In the genomic region with DNA sequence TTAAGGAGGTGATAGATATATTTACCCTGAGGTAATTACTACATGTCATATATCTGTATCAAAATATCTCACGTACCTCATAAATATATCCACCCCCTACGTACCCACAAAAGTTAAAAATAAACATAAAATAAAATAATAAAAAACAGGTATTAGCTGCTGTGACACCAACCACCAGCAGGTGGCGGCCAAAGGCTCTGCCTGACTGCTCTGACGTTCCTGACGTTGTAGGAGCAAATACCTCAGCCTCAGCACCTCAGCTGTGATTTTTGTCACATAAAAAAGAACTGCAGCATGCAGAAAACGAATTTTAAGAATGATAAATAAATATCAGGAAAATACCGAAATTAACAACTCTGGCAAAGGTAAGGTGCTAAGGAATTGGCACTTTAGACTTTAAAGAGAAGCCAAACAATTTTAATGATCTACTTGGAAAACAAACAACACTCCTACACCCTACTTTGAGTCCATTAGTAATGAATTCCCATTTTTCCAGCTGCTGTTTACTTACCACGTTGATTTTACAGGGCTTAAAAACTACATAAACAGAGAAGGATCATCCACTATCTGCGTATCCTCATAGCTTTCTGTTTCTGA, we compare ENCODE assay signal across 8 cellular contexts.
DNase-seq lines count a peak whose midpoint lies in the region; ATAC-seq, FAIRE-seq and TF ChIP-seq lines count a peak whose summit lies in the region.

No MANE protein-coding gene starts in this region.

- peaks cover 10% of the 10 kb centered on the region for H3K4me1 ChIP-seq in GM12878 (ENCODE audit: control insufficient read depth, insufficient read depth, low read length)

- H3K36me3 ChIP-seq in GM12878 (ENCODE audit: control insufficient read depth in 2 of 2, insufficient read depth in 2 of 2, low read length in 1 of 2): no peaks in the 10 kb centered on the region

- H3K27ac Mint-ChIP-seq in immature natural killer cell: no peak overlapping the region

- BruUV-seq in GM12878 (replicated peaks; lab: Mats Ljungman, UMichigan): no TSS peak

- TF ChIP-seq POLR2A in GM12878 (IDR thresholded peaks at IDR 0.05; ENCODE audit: low read depth, low read length) (no peak), lower leg skin (IDR thresholded peaks at IDR 0.05) (no peak)

- no peak overlapping the region for H3K9ac ChIP-seq in GM12878 (ENCODE audit: control insufficient read depth, insufficient read depth, low read length)

- H4K20me1 ChIP-seq in GM12878 (ENCODE audit: control insufficient read depth, insufficient read depth): no peaks in the 10 kb centered on the region

- peak; percentile 86 for TF ChIP-seq RAD21 in GM12878 (IDR thresholded peaks at IDR 0.05; ENCODE audit: insufficient read depth, low read depth, low read length)

- SMC1A ChIA-PET in GM12878 (lab: Charles Lee; ENCODE audit: uncharacterized antibody, unreplicated experiment): interaction anchor here (1.0 to 4.0 kb wide), 11 partner anchors 10 to 1120 kb away, joined by 3 to 29 read pairs (median 3); no protein-coding TSS in a partner anchor

- H2AFZ ChIP-seq in GM12878 (ENCODE audit: control insufficient read depth, low read depth, low read length): no peak overlapping the region

- H3K9me3 ChIP-seq in GM12878 (replicated peaks; ENCODE audit: control insufficient read depth, insufficient read depth, low read length): no peaks in the 10 kb centered on the region; the same call in 2 of the 3 replicates

- TF ChIP-seq CTCF in GM12878 (IDR thresholded peaks at IDR 0.05 in 2 of 3, conservative IDR thresholded peaks at IDR 0.05 in 1 of 3; ENCODE audit: control insufficient read depth in 2 of 3, extremely low read depth in 1 of 3, insufficient read depth in 1 of 3, low read depth in 3 of 3, low read length in 3 of 3): peak; percentile 84 to 90 (median 86)
- TF ChIP-seq CTCF in lower leg skin (IDR thresholded peaks at IDR 0.05): no peak

- DNase-seq in AG08395 (ENCODE audit: low spot score) (peak; percentile 72), GM18507 (ENCODE audit: extremely low spot score, insufficient read length, low read depth) (peak; percentile 25), SW480 (ENCODE audit: low spot score) (peak; percentile 61), GM12878 (ENCODE audit: low read depth, low spot score) (no peak), immature natural killer cell (peak; percentile 30 to 50 (median 30)), lower leg skin (ENCODE audit: low spot score in 2 of 2) (no peak)
- DNase-seq in Jurkat, Clone E6-1 (ENCODE audit: low read depth, low spot score): peak; percentile 14
- peak; percentile 17 to 25 for DNase-seq in stimulated activated CD4-positive, alpha-beta T cell treated with anti-CD3 and anti-CD28 coated beads, Interleukin-1b, Interleukin-23, amount 100 ng/mL, for 1 hour (ENCODE audit: low read depth in 2 of 2)

- WGBS in GM12878 (ENCODE audit: insufficient coverage, insufficient replicate concordance, low lambda C conversion rate, missing lambda C conversion rate): 12% methylated on average over 9 of the region's 9 CpGs
- 5 to 10% methylated on average over 9 of the region's 9 CpGs for WGBS in lower leg skin, 2 donors

- CTCF ChIA-PET in GM12878 (lab: Yijun Ruan, JAX): interaction anchor here (0.7 to 3.1 kb wide), 30 partner anchors 8 to 732 kb away, joined by 3 to 59 read pairs (median 4); partner anchors contain the start of gene AMPH

- H3K27me3 Mint-ChIP-seq in immature natural killer cell (ENCODE audit: low read depth in 3 of 3): peaks cover 0 to 3% (median 0%) of the 10 kb centered on the region in 3 donors

- RAD21 ChIA-PET in GM12878 (lab: Charles Lee; ENCODE audit: unreplicated experiment): interaction anchor here (0.9 to 1.6 kb wide), 5 partner anchors 53 to 1122 kb away, joined by 3 to 10 read pairs (median 4); no protein-coding TSS in a partner anchor

- no peak overlapping the region for H3K4me3 ChIP-seq in Jurkat, Clone E6-1 (ENCODE audit: low read length)
- H3K4me3 ChIP-seq in GM12878 (no peak overlapping the region), lower leg skin (ENCODE audit: low read depth, poor library complexity, severe bottlenecking) (no peak overlapping the region)

- peaks cover 0 to under 1% (median 0%) of the 10 kb centered on the region in 6 donors for H3K9me3 Mint-ChIP-seq in immature natural killer cell

- H3K27me3 ChIP-seq in GM12878 (replicated peaks in 1 of 2; ENCODE audit: control insufficient read depth in 2 of 2, insufficient read depth in 2 of 2, low read length in 1 of 2): no peaks in the 10 kb centered on the region

- peak; percentile 80 for ATAC-seq in GM12878

- in situ Hi-C loops in GM12878 (cut with MboI): loop anchor here (5.0 kb wide), 1 partner anchor 263 kb away; no protein-coding TSS in a partner anchor

- H3K36me3 Mint-ChIP-seq in immature natural killer cell: peaks cover 0 to 4% (median 0%) of the 10 kb centered on the region in 3 donors

- POLR2A ChIA-PET in GM12878 (lab: Charles Lee): no interaction called here

- FAIRE-seq in GM18507 (lab: Jason Lieb, UNC) (peak; percentile 54), GM12878 (lab: Jason Lieb, UNC) (peak; percentile 88)

- TF ChIP-seq EP300 in GM12878 (IDR thresholded peaks at IDR 0.05; ENCODE audit: borderline replicate concordance in 1 of 2, control insufficient read depth in 1 of 2, low read depth in 2 of 2, low read length in 2 of 2): no peak

- no peak overlapping the region for H3K4me2 ChIP-seq in GM12878 (ENCODE audit: control insufficient read depth, insufficient read depth)

- H3K79me2 ChIP-seq in GM12878 (ENCODE audit: control insufficient read depth, insufficient read depth, low read length): no peaks in the 10 kb centered on the region

- H3K27ac ChIP-seq in GM12878 (ENCODE audit: control insufficient read depth, insufficient read depth): no peak overlapping the region

- intact Hi-C loops in GM12878 (cut with micrococcal nuclease; ENCODE audit: unreplicated experiment) (loop anchor here (1.0 to 10.0 kb wide), 4 partner anchors 156 to 1122 kb away; no protein-coding TSS in a partner anchor), lower leg skin (cut with DNase I; ENCODE audit: low total_unique reads) (no loop called here)

- H3K4me3 Mint-ChIP-seq in immature natural killer cell: no peak overlapping the region

- peaks cover 0 to 11% of the 10 kb centered on the region in 2 donors for H3K4me1 Mint-ChIP-seq in immature natural killer cell

TF ChIP-seq in GM12878, 131 proteins besides CTCF, POLR2A, EP300 and RAD21:
- TF ChIP-seq GATAD2B (conservative IDR thresholded peaks at IDR 0.05; ENCODE audit: low read depth) (no peak), CREM (IDR thresholded peaks at IDR 0.05; ENCODE audit: low read depth) (0 out of 2 replicates have a peak, but pooled peaks have one; percentile 36), CBX5 (IDR thresholded peaks at IDR 0.05; ENCODE audit: low read depth) (no peak), PKNOX1 (IDR thresholded peaks at IDR 0.05) (no peak), MXI1 (IDR thresholded peaks at IDR 0.05; ENCODE audit: low read depth, low read length) (no peak), YY1 (IDR thresholded peaks at IDR 0.05; ENCODE audit: low read depth, low read length) (0 out of 2 replicates have a peak, but pooled peaks have one; percentile 38), SMC3 (IDR thresholded peaks at IDR 0.05; ENCODE audit: borderline replicate concordance, low read length) (peak; percentile 95; the same call in 1 of the 2 replicates), RBBP5 (conservative IDR thresholded peaks at IDR 0.05) (no peak), FOXM1 (IDR thresholded peaks at IDR 0.05; ENCODE audit: low read depth, low read length) (0 out of 2 replicates have a peak, but pooled peaks have one; percentile 23), KAT2A (conservative IDR thresholded peaks at IDR 0.05; ENCODE audit: control insufficient read depth, low read depth, low read length) (no peak)
- TF ChIP-seq, protein P1, sequence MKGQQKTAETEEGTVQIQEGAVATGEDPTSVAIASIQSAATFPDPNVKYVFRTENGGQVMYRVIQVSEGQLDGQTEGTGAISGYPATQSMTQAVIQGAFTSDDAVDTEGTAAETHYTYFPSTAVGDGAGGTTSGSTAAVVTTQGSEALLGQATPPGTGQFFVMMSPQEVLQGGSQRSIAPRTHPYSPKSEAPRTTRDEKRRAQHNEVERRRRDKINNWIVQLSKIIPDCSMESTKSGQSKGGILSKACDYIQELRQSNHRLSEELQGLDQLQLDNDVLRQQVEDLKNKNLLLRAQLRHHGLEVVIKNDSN (IDR thresholded peaks at IDR 0.05; ENCODE audit: borderline replicate concordance, extremely low read length, insufficient read depth, low read depth, low read length): no peak

Comparison
In these comparisons a context has a peak if more than half of its experiments do, and no peak if none do; other contexts are left out.
1. DNase-seq: peak in AG08395 (single experiment), GM18507 (single experiment), Jurkat, Clone E6-1 (single experiment), SW480 (single experiment), immature natural killer cell (3 of 3) and stimulated activated CD4-positive, alpha-beta T cell treated with anti-CD3 and anti-CD28 coated beads, Interleukin-1b, Interleukin-23, amount 100 ng/mL, for 1 hour (2 of 2); none in GM12878 (single experiment) and lower leg skin (0 of 2).
2. CTCF ChIP-seq: peak in GM12878 (3 of 3); none in lower leg skin (0 of 3).